23 cellular contexts compared by ENCODE assay signal in the genomic region with DNA sequence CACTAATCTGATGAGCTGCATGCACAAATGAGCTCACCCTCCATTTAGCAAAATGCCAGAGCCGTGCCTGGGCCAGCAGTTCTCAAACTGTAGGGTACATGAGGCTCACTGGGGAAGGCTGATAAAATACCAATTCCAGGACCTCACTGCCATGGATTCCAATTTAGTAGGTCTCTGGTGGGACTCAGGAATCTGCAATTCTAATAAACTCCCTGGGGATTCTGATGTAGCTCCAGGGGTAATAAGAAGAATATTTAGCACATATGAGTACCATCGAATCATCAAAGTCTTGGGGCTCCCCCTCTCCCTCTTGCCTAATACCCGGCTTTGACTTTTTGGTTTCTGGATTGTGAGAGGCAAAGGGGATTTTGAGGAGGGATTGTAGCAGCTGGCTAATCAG.
"Had no signal": no experiment of that assay in that cellular context is flagged by ENCODE, and none has a peak within 500 bp of the region (broad histone marks: within the 10 kb centered on the region; RNA-seq: fewer than 3 reads in every experiment).

No MANE protein-coding gene starts in this region.

- H3K36me3 ChIP-seq: adrenal gland, Peyer's patch, SJSA1 had no signal

- H3K9me3 ChIP-seq: adrenal gland, SJSA1 had no signal

- H3K4me1 ChIP-seq: adrenal gland, Peyer's patch, SJSA1 had no signal

- H3K27ac ChIP-seq: adrenal gland, Peyer's patch, RWPE1, SJSA1, VCaP had no signal

- H3K4me3 ChIP-seq: adrenal gland, Peyer's patch, SJSA1 had no signal

- ATAC-seq: activated CD4-positive, alpha-beta T cell treated with anti-CD3 and anti-CD28 coated beads for 36 hours; activated CD8-positive, alpha-beta T cell treated with anti-CD3 and anti-CD28 coated beads, Interleukin-2, amount 10 ng/mL, durations not matched to agents 7 days and 5 days had no signal

- H3K27me3 ChIP-seq: adrenal gland, Peyer's patch, SJSA1 had no signal

- DNase-seq: activated CD4-positive, alpha-beta T cell treated with anti-CD3 and anti-CD28 coated beads for 36 hours; activated CD4-positive, alpha-beta T cell treated with anti-CD3 and anti-CD28 coated beads, Interleukin-2, amount 50 U/mL, for 1 hour; activated CD8-positive, alpha-beta memory T cell treated with anti-CD3 and anti-CD28 coated beads, Interleukin-2, amount 50 U/mL, for 48 hours; activated CD8-positive, alpha-beta T cell treated with anti-CD3 and anti-CD28 coated beads, Interleukin-2, amount 10 ng/mL, durations not matched to agents 7 days and 5 days; activated naive CD4-positive, alpha-beta T cell treated with anti-CD3 and anti-CD28 coated beads, Interleukin-2, amount 50 U/mL, for 16 hours; activated naive CD8-positive, alpha-beta T cell treated with anti-CD3 and anti-CD28 coated beads, Interleukin-2, amount 10 ng/mL, durations not matched to agents 7 days and 5 days; activated T-cell treated with anti-CD3 and anti-CD28 coated beads, Interleukin-2, amount 50 U/mL, for 1 hour; adrenal gland; central memory CD4-positive, alpha-beta T cell; Kasumi-1; KBM-7; NCI-H1048; NCI-H146; NCI-H187 treated with DMSO at 0.1 percent for 48 hours; NCI-H2081 treated with DMSO at 0.1 percent for 48 hours; NCI-H446 treated with DMSO at 0.1 percent for 48 hours; Peyer's patch; Right ventricle myocardium superior; T-helper 2 cell; T1000 had no signal
